Comparison of ENCODE assay signal across 2 cellular contexts in the genomic region with DNA sequence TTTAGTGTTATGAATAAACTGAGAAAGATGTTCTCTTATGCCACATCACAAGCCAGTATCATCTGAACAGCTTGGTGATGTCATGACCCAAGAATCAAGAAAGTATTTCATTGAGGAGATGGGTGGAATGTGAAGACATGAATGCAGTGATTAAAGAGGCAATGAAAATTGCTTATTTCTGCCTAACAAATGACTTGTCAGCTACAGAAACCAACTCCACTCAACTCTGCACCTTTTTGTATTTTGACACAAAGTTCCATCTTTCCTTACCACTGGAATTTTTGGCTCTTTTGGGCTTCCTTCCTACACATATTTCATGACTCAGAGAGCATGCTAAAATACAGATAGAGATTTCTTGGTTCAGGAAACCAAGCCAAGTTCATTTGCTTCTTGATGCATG.
TF ChIP-seq lines count a peak whose summit lies in the region.

No MANE protein-coding gene starts in this region.

TF ChIP-seq in SK-N-SH, 30 proteins besides CTCF, POLR2A, EP300 and RAD21 (continued from another document):
- TF ChIP-seq CHD2 (IDR thresholded peaks at IDR 0.05; ENCODE audit: low read length, partially characterized antibody) (no peak), FOSL2 (IDR thresholded peaks at IDR 0.05; ENCODE audit: borderline replicate concordance, low read depth) (no peak), MXI1 (IDR thresholded peaks at IDR 0.05; ENCODE audit: low read depth, low read length) (no peak), TEAD4 (IDR thresholded peaks at IDR 0.05; ENCODE audit: borderline replicate concordance, insufficient read depth) (no peak), SMC3 (IDR thresholded peaks at IDR 0.05; ENCODE audit: low read depth, low read length) (no peak)
TF ChIP-seq in SK-N-SH: peak in this region for 0.

TF ChIP-seq in SK-N-SH treated with all-trans-retinoic acid at 6 μM for 48 hours, 23 proteins besides CTCF, POLR2A, EP300 and RAD21 (continued from another document):
- TF ChIP-seq ISL1 (CRISPR knock-in tag; IDR thresholded peaks at IDR 0.05) (no peak), BACH2 (CRISPR knock-in tag; IDR thresholded peaks at IDR 0.05; ENCODE audit: borderline replicate concordance) (no peak), ESRRG (CRISPR knock-in tag; IDR thresholded peaks at IDR 0.05) (no peak)
